Comparison of ENCODE assay signal across 1 cellular context in the genomic region with DNA sequence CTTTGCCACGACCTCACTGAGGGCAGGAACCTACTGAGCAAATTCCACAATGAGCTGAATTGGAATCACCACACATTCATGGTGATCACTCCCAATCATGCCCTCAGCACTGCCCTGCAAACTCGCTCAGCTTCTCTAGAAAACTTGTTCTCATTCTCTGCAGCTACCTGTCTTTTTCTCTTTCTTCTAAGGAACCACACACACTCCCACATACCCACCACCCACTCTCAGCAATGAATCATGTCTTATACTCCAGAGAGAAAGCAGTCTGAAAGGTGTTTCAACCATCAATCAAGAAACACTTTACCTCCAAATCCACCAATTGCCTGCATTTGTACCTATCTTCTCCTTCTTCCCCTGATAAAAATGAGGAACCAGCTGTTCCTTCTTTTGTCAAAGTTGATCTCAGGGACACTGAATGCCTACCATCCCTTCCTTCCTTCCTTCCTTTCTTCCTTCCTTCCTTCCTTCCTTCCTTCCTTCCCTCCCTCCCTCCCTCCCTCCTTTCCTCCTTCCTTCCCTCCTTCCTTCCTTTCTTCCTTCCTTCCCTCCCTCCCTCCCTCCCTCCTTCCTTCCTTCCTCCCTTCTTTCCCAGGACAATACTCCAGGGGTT.
TF ChIP-seq lines count a peak whose summit lies in the region.

No MANE protein-coding gene starts in this region.

TF ChIP-seq in WTC11, 78 proteins besides CTCF, POLR2A, EP300 and RAD21 (continued from another document):
- TF ChIP-seq, protein P1, sequence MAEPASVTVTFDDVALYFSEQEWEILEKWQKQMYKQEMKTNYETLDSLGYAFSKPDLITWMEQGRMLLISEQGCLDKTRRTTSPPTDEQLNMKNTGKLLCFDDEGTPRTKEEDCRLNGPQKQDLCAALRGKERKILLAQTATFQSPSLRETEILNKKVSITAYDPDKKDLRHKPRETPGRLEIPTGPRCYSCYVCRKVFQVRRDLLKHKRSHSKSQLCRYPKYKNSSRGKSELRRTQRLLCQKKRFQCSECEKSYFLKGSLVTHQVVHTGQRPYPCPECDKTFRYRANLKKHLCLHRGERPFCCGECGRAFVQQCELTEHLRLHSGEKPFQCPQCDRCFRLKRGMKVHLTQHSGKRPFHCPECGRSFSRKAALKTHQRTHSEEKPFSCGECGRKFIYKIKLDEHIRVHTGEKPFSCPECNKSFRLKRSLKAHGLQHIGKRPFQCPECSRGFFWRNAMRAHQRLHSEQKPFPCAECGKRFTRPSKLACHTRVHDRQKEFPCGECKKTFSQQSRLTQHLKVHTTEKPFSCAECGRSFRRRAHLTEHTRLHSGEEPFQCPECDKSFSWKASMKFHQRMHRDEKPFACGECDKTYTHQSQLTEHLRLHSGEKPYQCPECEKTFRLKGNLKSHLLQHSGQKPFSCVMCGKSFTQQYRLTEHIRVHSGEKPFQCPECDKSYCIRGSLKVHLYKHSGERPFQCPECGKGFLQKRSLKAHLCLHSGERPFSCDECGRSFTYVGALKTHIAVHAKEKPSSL (CRISPR knock-in tag; conservative IDR thresholded peaks at IDR 0.05), result no peak
- no peak for TF ChIP-seq ELF4 (CRISPR knock-in tag; IDR thresholded peaks at IDR 0.05; ENCODE audit: low read depth)
- no peak for TF ChIP-seq CBFB (CRISPR knock-in tag; IDR thresholded peaks at IDR 0.05; ENCODE audit: low read depth)
- no peak for TF ChIP-seq MXD4 (CRISPR knock-in tag; IDR thresholded peaks at IDR 0.05; ENCODE audit: borderline replicate concordance)
- no peak for TF ChIP-seq GTF2I (CRISPR knock-in tag; conservative IDR thresholded peaks at IDR 0.05)
- no peak for TF ChIP-seq NFYB (CRISPR knock-in tag; conservative IDR thresholded peaks at IDR 0.05; ENCODE audit: low read depth)
- TF ChIP-seq ZNF138 (CRISPR knock-in tag; conservative IDR thresholded peaks at IDR 0.05), result no peak
- TF ChIP-seq, protein P2, sequence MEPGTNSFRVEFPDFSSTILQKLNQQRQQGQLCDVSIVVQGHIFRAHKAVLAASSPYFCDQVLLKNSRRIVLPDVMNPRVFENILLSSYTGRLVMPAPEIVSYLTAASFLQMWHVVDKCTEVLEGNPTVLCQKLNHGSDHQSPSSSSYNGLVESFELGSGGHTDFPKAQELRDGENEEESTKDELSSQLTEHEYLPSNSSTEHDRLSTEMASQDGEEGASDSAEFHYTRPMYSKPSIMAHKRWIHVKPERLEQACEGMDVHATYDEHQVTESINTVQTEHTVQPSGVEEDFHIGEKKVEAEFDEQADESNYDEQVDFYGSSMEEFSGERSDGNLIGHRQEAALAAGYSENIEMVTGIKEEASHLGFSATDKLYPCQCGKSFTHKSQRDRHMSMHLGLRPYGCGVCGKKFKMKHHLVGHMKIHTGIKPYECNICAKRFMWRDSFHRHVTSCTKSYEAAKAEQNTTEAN (CRISPR knock-in tag; IDR thresholded peaks at IDR 0.05), result no peak
- no peak for TF ChIP-seq HMGA2 (CRISPR knock-in tag; IDR thresholded peaks at IDR 0.05)
- TF ChIP-seq AFF4 (CRISPR knock-in tag; IDR thresholded peaks at IDR 0.05; ENCODE audit: borderline replicate concordance), result no peak
- TF ChIP-seq SMAD4 (CRISPR knock-in tag; IDR thresholded peaks at IDR 0.05), result no peak
- no peak for TF ChIP-seq FOXJ3 (CRISPR knock-in tag; IDR thresholded peaks at IDR 0.05; ENCODE audit: borderline replicate concordance)
